Comparison of ENCODE assay signal across 24 cellular contexts in genomic region chr13:107251321-107251720, GRCh38.
DNase-seq lines count a peak whose midpoint lies in the region; TF ChIP-seq lines count a peak whose summit lies in the region.
"Had no signal": no experiment of that assay in that cellular context is flagged by ENCODE, and none has a peak within 500 bp of the region (broad histone marks: within the 10 kb centered on the region; RNA-seq: fewer than 3 reads in every experiment).

No MANE protein-coding gene starts in this region.

- no TSS peak for BruUV-seq in mammary epithelial cell (replicated peaks; lab: Mats Ljungman, UMichigan)
- BruUV-seq in MCF 10A (replicated peaks; lab: Mats Ljungman, UMichigan) = no TSS peak

- POLR2A ChIA-PET in MCF 10A (lab: Yijun Ruan, JAX) = no interaction called here

- H3K4me3 Mint-ChIP-seq in MCF 10A (ENCODE audit: unreplicated experiment) (no peak overlapping the region), neural progenitor cell (no peak overlapping the region)
- H3K4me3 Mint-ChIP-seq: CD8-positive, alpha-beta T cell; GM23338 had no signal

- H3K4me1 Mint-ChIP-seq in MCF 10A (ENCODE audit: insufficient read depth, unreplicated experiment) (peaks cover 17% of the 10 kb centered on the region), neural progenitor cell (peaks cover 5% of the 10 kb centered on the region)

- H3K4me3 ChIP-seq in mammary epithelial cell (replicated peaks in 1 of 3; ENCODE audit: insufficient read depth in 1 of 3, low read depth in 2 of 3, low read length in 3 of 3) = no peak overlapping the region
- H3K4me3 ChIP-seq in neural progenitor cell = no peak overlapping the region
- H3K4me3 ChIP-seq: GM23338, HAP-1, K562, SK-N-MC had no signal

- H3K9me3 ChIP-seq in mammary epithelial cell (replicated peaks; ENCODE audit: insufficient read depth, low read length) (no peaks in the 10 kb centered on the region), neural progenitor cell (ENCODE audit: low read depth) (no peaks in the 10 kb centered on the region)
- H3K9me3 ChIP-seq: HAP-1 had no signal

- CTCF ChIA-PET in mammary epithelial cell (lab: Charles Lee; ENCODE audit: low non-redundant PET) = no interaction called here
- CTCF ChIA-PET in MCF 10A (lab: Yijun Ruan, JAX) = interaction anchor here (0.9 to 1.1 kb wide), 2 partner anchors 10 to 40 kb away, joined by 3 read pairs; no protein-coding TSS in a partner anchor

- no peaks in the 10 kb centered on the region for H3K36me3 Mint-ChIP-seq in MCF 10A (ENCODE audit: insufficient read depth, unreplicated experiment)
- H3K36me3 Mint-ChIP-seq in neural progenitor cell = no peaks in the 10 kb centered on the region
- H3K36me3 Mint-ChIP-seq: CD8-positive, alpha-beta T cell had no signal

- no peaks in the 10 kb centered on the region for H3K27me3 Mint-ChIP-seq in MCF 10A (ENCODE audit: insufficient read depth, unreplicated experiment)
- no peaks in the 10 kb centered on the region for H3K27me3 Mint-ChIP-seq in neural progenitor cell (ENCODE audit: insufficient read depth, low read depth)

- H2AFZ ChIP-seq in mammary epithelial cell (ENCODE audit: low read depth, low read length) = peak overlapping the region; percentile 30
- H2AFZ ChIP-seq in neural progenitor cell (replicated peaks) = no peak overlapping the region
- H2AFZ ChIP-seq: GM23338 had no signal

- no peaks in the 10 kb centered on the region for H3K9me3 Mint-ChIP-seq in MCF 10A (ENCODE audit: unreplicated experiment)
- no peaks in the 10 kb centered on the region for H3K9me3 Mint-ChIP-seq in neural progenitor cell
- H3K9me3 Mint-ChIP-seq: CD8-positive, alpha-beta T cell; GM23338 had no signal

- no peaks in the 10 kb centered on the region for H3F3A ChIP-seq in neural progenitor cell (ENCODE audit: low read depth)

- H3K79me2 ChIP-seq in mammary epithelial cell (ENCODE audit: insufficient read depth, low read length) = no peaks in the 10 kb centered on the region
- no peaks in the 10 kb centered on the region for H3K79me2 ChIP-seq in neural progenitor cell (ENCODE audit: low read depth)

- dilution Hi-C loops in mammary epithelial cell (cut with HindIII; ENCODE audit: low sequenced_read_pairs) = no loop called here

- no peak for DNase-seq in mammary epithelial cell
- no peak for DNase-seq in MCF 10A (ENCODE audit: unreplicated experiment)
- DNase-seq in inferior parietal cortex (ENCODE audit: extremely low spot score) = peak; percentile 23
- DNase-seq in neural progenitor cell (ENCODE audit: low spot score) = no peak
- no peak for DNase-seq in GF-D8 (lab: John Stamatoyannopoulos, UW)
- DNase-seq in activated gamma-delta T cell treated with Interleukin-2 at 50 U/mL for 16 hours = no peak
- no peak for DNase-seq in SKM-1 (lab: John Stamatoyannopoulos, UW; ENCODE audit: unreplicated experiment)
- DNase-seq: 8988T; AML-193; C1 segment of cervical spinal cord; CD8-positive, alpha-beta T cell; GDM1; NCI-H1092 treated with DMSO at 0.1 percent for 48 hours; NCI-H146; NCI-H2029; NCI-H2227 treated with DMSO at 0.1 percent for 48 hours; NCI-H510A treated with DMSO at 0.1 percent for 48 hours; NCI-H748 treated with DMSO at 0.1 percent for 48 hours; SHP77 treated with DMSO at 0.1 percent for 48 hours had no signal

- in situ Hi-C loops in mammary epithelial cell (cut with MboI; ENCODE audit: low sequenced_read_pairs in 2 of 2) = no loop called here

- 39% methylated on average over 4 of the region's 4 CpGs for WGBS in mammary epithelial cell (ENCODE audit: low coverage, missing lambda C conversion rate)

- H3K4me2 ChIP-seq in mammary epithelial cell (ENCODE audit: insufficient read depth, low read depth, low read length) (no peak overlapping the region), neural progenitor cell (no peak overlapping the region)
- H3K4me2 ChIP-seq: GM23338 had no signal

- no peak overlapping the region for H3K27ac ChIP-seq in mammary epithelial cell (ENCODE audit: insufficient read depth, low read depth, low read length)
- H3K27ac ChIP-seq in neural progenitor cell = no peak overlapping the region
- H3K27ac ChIP-seq: RWPE1, SK-N-MC had no signal

- H3K27ac Mint-ChIP-seq in MCF 10A (ENCODE audit: low read depth, unreplicated experiment) (no peak overlapping the region), neural progenitor cell (peak overlapping the region; percentile 51)
- H3K27ac Mint-ChIP-seq: CD8-positive, alpha-beta T cell; GM23338 had no signal

- H4K20me1 ChIP-seq in mammary epithelial cell (ENCODE audit: insufficient read depth, low read length) = no peaks in the 10 kb centered on the region
- no peaks in the 10 kb centered on the region for H4K20me1 ChIP-seq in neural progenitor cell (ENCODE audit: low read depth)

- TF ChIP-seq CTCF in mammary epithelial cell (conservative IDR thresholded peaks at IDR 0.05 in 1 of 2, IDR thresholded peaks at IDR 0.05 in 1 of 2; ENCODE audit: extremely low read depth in 1 of 2, insufficient read depth in 1 of 2, low read depth in 1 of 2, low read length in 2 of 2) (no peak), MCF 10A (IDR thresholded peaks at IDR 0.05; ENCODE audit: unreplicated experiment) (no peak), neural progenitor cell (IDR thresholded peaks at IDR 0.05) (no peak)

- intact Hi-C loops in mammary epithelial cell (cut with micrococcal nuclease) (no loop called here), MCF 10A (cut with micrococcal nuclease) (no loop called here)

- H3K36me3 ChIP-seq in mammary epithelial cell (ENCODE audit: insufficient read depth, low read length) (no peaks in the 10 kb centered on the region), neural progenitor cell (no peaks in the 10 kb centered on the region)
- H3K36me3 ChIP-seq: HAP-1 had no signal

- H3K9ac ChIP-seq in mammary epithelial cell (ENCODE audit: insufficient read depth, low read length) (no peak overlapping the region), neural progenitor cell (no peak overlapping the region)

- H3K27me3 ChIP-seq in mammary epithelial cell (ENCODE audit: insufficient read depth, low read length) (no peaks in the 10 kb centered on the region), neural progenitor cell (no peaks in the 10 kb centered on the region)

- H3K4me1 ChIP-seq in mammary epithelial cell (ENCODE audit: insufficient read depth, low read length) (peaks cover 8% of the 10 kb centered on the region), neural progenitor cell (peaks cover 5% of the 10 kb centered on the region)
- H3K4me1 ChIP-seq: HAP-1 had no signal
